Comparison of ENCODE assay signal across 13 cellular contexts in genomic region chr3:94028093-94028837, GRCh38. TPM values are rescaled to one million over a fixed set of nuclear protein-coding genes. Genes with fewer than 3 reads are reported as not detected.
DNase-seq lines count a peak whose midpoint lies in the region; ATAC-seq, FAIRE-seq and TF ChIP-seq lines count a peak whose summit lies in the region.
"Had no signal": no experiment of that assay in that cellular context is flagged by ENCODE, and none has a peak within 500 bp of the region (broad histone marks: within the 10 kb centered on the region; RNA-seq: fewer than 3 reads in every experiment).

TSS of gene STX19 (minus strand) at chr3:94028597. CDS start at chr3:94015269, 13,328 bp downstream.

- FAIRE-seq in small intestine (lab: Jason Lieb, UNC) = peak; percentile 89

- DNase-seq in LNCaP clone FGC (ENCODE audit: low read depth) (peak; percentile 95), NCI-H510A (lab: John Stamatoyannopoulos, UW) (peak; percentile 29), esophagus squamous epithelium (lab: John Stamatoyannopoulos, UW) (no peak), small intestine (peak; percentile 89), CD1c-positive myeloid dendritic cell (ENCODE audit: extremely low spot score) (no peak)
- DNase-seq in stimulated activated CD4-positive, alpha-beta T cell treated with anti-CD3 and anti-CD28 coated beads, Interleukin-2, amount 100 ng/mL, for 24 hours = no peak
- DNase-seq in activated CD4-positive, alpha-beta T cell treated with anti-CD3 and anti-CD28 coated beads for 48 hours = no peak
- DNase-seq: activated effector memory CD4-positive, alpha-beta T cell treated with Interleukin-2 at 50 U/mL for 16 hours; brain microvascular endothelial cell; CD4-positive, alpha-beta memory T cell; psoas muscle had no signal

- TF ChIP-seq CTCF in LNCaP clone FGC (IDR thresholded peaks at IDR 0.05; ENCODE audit: control insufficient read depth, extremely low read depth, insufficient read depth) (no peak), esophagus squamous epithelium (IDR thresholded peaks at IDR 0.05) (no peak), gastroesophageal sphincter (IDR thresholded peaks at IDR 0.05) (no peak)

- TF ChIP-seq EP300 in gastroesophageal sphincter (IDR thresholded peaks at IDR 0.05) = no peak

- H3K4me3 ChIP-seq in LNCaP clone FGC (ENCODE audit: low read depth, low read length) = peak within 1 kb of the TSS; percentile 74
- peak within 1 kb of the TSS; percentile 16 to 55 (median 46) for H3K4me3 ChIP-seq in esophagus squamous epithelium
- peak within 1 kb of the TSS in 1 of 2 donors; percentile 33 for H3K4me3 ChIP-seq in small intestine (ENCODE audit: low read depth in 1 of 2, low read length in 2 of 2)
- H3K4me3 ChIP-seq in gastroesophageal sphincter = no peak within 1 kb of the TSS
- H3K4me3 ChIP-seq: psoas muscle had no signal

- intact Hi-C loops in esophagus squamous epithelium (cut with DNase I) = no loop called here

- WGBS in esophagus squamous epithelium, 2 donors = 33 to 50% methylated on average over 8 of the region's 8 CpGs
- 25 to 61% (median 37%) methylated on average over 8 of the region's 8 CpGs for WGBS in small intestine, 3 donors
- 69 to 86% methylated on average over 7 to 8 of the region's 8 CpGs for WGBS in gastroesophageal sphincter (ENCODE audit: low coverage in 1 of 2), 2 donors

- TF ChIP-seq POLR2A in esophagus squamous epithelium (IDR thresholded peaks at IDR 0.05) (peak in 1 of 4 donors; percentile 15), gastroesophageal sphincter (IDR thresholded peaks at IDR 0.05) (no peak)

- no peaks in the 10 kb centered on the region for H3K36me3 ChIP-seq in esophagus squamous epithelium
- no peaks in the 10 kb centered on the region for H3K36me3 ChIP-seq in small intestine (ENCODE audit: control insufficient read depth in 2 of 2, insufficient read depth in 2 of 2, low read length in 2 of 2)
- H3K36me3 ChIP-seq in gastroesophageal sphincter = no peaks in the 10 kb centered on the region
- H3K36me3 ChIP-seq: brain microvascular endothelial cell had no signal

- H3K27ac ChIP-seq in esophagus squamous epithelium (peak within 1 kb of the TSS in 3 of 4 donors; percentile 26 to 84 (median 77)), small intestine (ENCODE audit: low read depth in 1 of 2, low read length in 1 of 2) (peak within 1 kb of the TSS in 1 of 2 donors; percentile 20), gastroesophageal sphincter (no peak within 1 kb of the TSS)
- H3K27ac ChIP-seq: brain microvascular endothelial cell, psoas muscle had no signal

- ATAC-seq in gastroesophageal sphincter = no peak
- ATAC-seq: activated CD4-positive, CD25-positive, alpha-beta regulatory T cell treated with anti-CD3 and anti-CD28 coated beads, Interleukin-2, amount 50 U/mL, for 24 hours; psoas muscle had no signal

- no peaks in the 10 kb centered on the region for H3K9me3 ChIP-seq in esophagus squamous epithelium
- no peaks in the 10 kb centered on the region for H3K9me3 ChIP-seq in small intestine (ENCODE audit: control insufficient read depth, low read depth)
- no peaks in the 10 kb centered on the region for H3K9me3 ChIP-seq in gastroesophageal sphincter
- H3K9me3 ChIP-seq: psoas muscle had no signal

- H3K27me3 ChIP-seq in esophagus squamous epithelium = no peaks in the 10 kb centered on the region
- no peaks in the 10 kb centered on the region for H3K27me3 ChIP-seq in small intestine (ENCODE audit: control insufficient read depth in 2 of 2, insufficient read depth in 2 of 2, low read length in 2 of 2)
- H3K27me3 ChIP-seq in gastroesophageal sphincter = no peaks in the 10 kb centered on the region
- H3K27me3 ChIP-seq: brain microvascular endothelial cell had no signal

- peaks cover 0 to 15% (median 0%) of the 10 kb centered on the region in 3 donors for H3K4me1 ChIP-seq in esophagus squamous epithelium
- no peaks in the 10 kb centered on the region for H3K4me1 ChIP-seq in small intestine (ENCODE audit: control insufficient read depth in 2 of 2, insufficient read depth in 1 of 2, low read depth in 1 of 2, low read length in 1 of 2)
- H3K4me1 ChIP-seq in gastroesophageal sphincter = peaks cover 0 to 6% (median 0%) of the 10 kb centered on the region in 3 donors
- H3K4me1 ChIP-seq: psoas muscle had no signal

RNA-seq across cellular contexts. Expression of gene STX19, which starts in this region (rescaled TPM):
- total RNA-seq in esophagus squamous epithelium (1 to 10 TPM; 3.8 to 8.0 (median 6.6) TPM), gastroesophageal sphincter (under 1 TPM in 1 of 4 donors, not detected in 3; 0.74 TPM)
- polyA plus RNA-seq in small intestine = 10 to 100 TPM in 1 of 3 donors, 1 to 10 TPM in 2; 3.4 to 13.6 (median 5.1) TPM
- total RNA-seq: psoas muscle had no signal
- polyA plus RNA-seq: psoas muscle had no signal

Comparison
In these comparisons a context has a peak if more than half of its experiments do, and no peak if none do; other contexts are left out.
1. DNase-seq: peak in LNCaP clone FGC (single experiment), NCI-H510A (single experiment) and small intestine (single experiment); none in esophagus squamous epithelium (single experiment), CD1c-positive myeloid dendritic cell (single experiment), stimulated activated CD4-positive, alpha-beta T cell treated with anti-CD3 and anti-CD28 coated beads, Interleukin-2, amount 100 ng/mL, for 24 hours (0 of 2) and activated CD4-positive, alpha-beta T cell treated with anti-CD3 and anti-CD28 coated beads for 48 hours (single experiment).
2. H3K4me3 ChIP-seq: peak in LNCaP clone FGC (single experiment) and esophagus squamous epithelium (4 of 4); none in gastroesophageal sphincter (0 of 2).
3. H3K27ac ChIP-seq: peak in esophagus squamous epithelium (3 of 4); none in gastroesophageal sphincter (0 of 4).